ENCODE assay signal across 9 cellular contexts in genomic region chr12:120100630-120101029, GRCh38.
DNase-seq lines count a peak whose midpoint lies in the region; ATAC-seq, FAIRE-seq and TF ChIP-seq lines count a peak whose summit lies in the region.
"Had no signal": no experiment of that assay in that cellular context is flagged by ENCODE, and none has a peak within 500 bp of the region (broad histone marks: within the 10 kb centered on the region; RNA-seq: fewer than 3 reads in every experiment).

No MANE protein-coding gene starts in this region.

- no peak for TF ChIP-seq CTCF in D721Med (IDR thresholded peaks at IDR 0.05; ENCODE audit: insufficient read depth, missing control alignments)

- DNase-seq in NCI-H1092 (lab: John Stamatoyannopoulos, UW) (peak; percentile 52), inferior parietal cortex (ENCODE audit: extremely low spot score) (peak; percentile 48), stromal cell of bone marrow (ENCODE audit: low read depth) (peak; percentile 24), D721Med (ENCODE audit: insufficient read length, low spot score) (no peak)
- DNase-seq in central memory CD8-positive, alpha-beta T cell (ENCODE audit: low spot score in 2 of 2): no peak
- DNase-seq in stimulated activated CD4-positive, alpha-beta T cell treated with anti-CD3 and anti-CD28 coated beads, Interleukin-4, amount 100 ng/mL, for 1 hour: no peak
- DNase-seq: brain microvascular endothelial cell had no signal

- no peak for ATAC-seq in central memory CD8-positive, alpha-beta T cell (replicated peaks; ENCODE audit: extremely low read depth, poor library complexity, severe bottlenecking)
- no peak for ATAC-seq in HG02840 (IDR thresholded peaks at IDR 0.05; ENCODE audit: low FRiP score, unreplicated experiment)
- ATAC-seq in HG03432 (IDR thresholded peaks at IDR 0.05; ENCODE audit: unreplicated experiment): no peak

- FAIRE-seq in D721Med (lab: Jason Lieb, UNC): no peak

- peak overlapping the region; percentile 94 for H3K27ac Mint-ChIP-seq in central memory CD8-positive, alpha-beta T cell (ENCODE audit: low read depth)

- H3K27me3 Mint-ChIP-seq in central memory CD8-positive, alpha-beta T cell: no peaks in the 10 kb centered on the region

- no peaks in the 10 kb centered on the region for H3K9me3 Mint-ChIP-seq in central memory CD8-positive, alpha-beta T cell

- no peak overlapping the region for H3K4me3 Mint-ChIP-seq in central memory CD8-positive, alpha-beta T cell

- H3K4me1 Mint-ChIP-seq in central memory CD8-positive, alpha-beta T cell: peaks cover 30% of the 10 kb centered on the region

- peaks cover 44% of the 10 kb centered on the region for H3K36me3 Mint-ChIP-seq in central memory CD8-positive, alpha-beta T cell (ENCODE audit: insufficient read depth)

Comparison
In these comparisons a context has a peak if more than half of its experiments do, and no peak if none do; other contexts are left out.
1. DNase-seq: peak in NCI-H1092 (single experiment), inferior parietal cortex (single experiment) and stromal cell of bone marrow (single experiment); none in central memory CD8-positive, alpha-beta T cell (0 of 2), stimulated activated CD4-positive, alpha-beta T cell treated with anti-CD3 and anti-CD28 coated beads, Interleukin-4, amount 100 ng/mL, for 1 hour (single experiment) and D721Med (single experiment).